ENCODE assay signal across 9 cellular contexts in genomic region chr6:36724514-36725385, GRCh38. TPM values are rescaled to one million over a fixed set of nuclear protein-coding genes. Genes with fewer than 3 reads are reported as not detected.
DNase-seq lines count a peak whose midpoint lies in the region; ATAC-seq, FAIRE-seq and TF ChIP-seq lines count a peak whose summit lies in the region.
"Had no signal": no experiment of that assay in that cellular context is flagged by ENCODE, and none has a peak within 500 bp of the region (broad histone marks: within the 10 kb centered on the region; RNA-seq: fewer than 3 reads in every experiment).

No MANE protein-coding gene starts in this region.

- no peak overlapping the region for H3K27ac Mint-ChIP-seq in T-helper 2 cell treated with Interferon-gamma antibody and Interleukin-4, amounts not matched to agents 5 μg/mL and 100 μg/mL, for 36 hours
- H3K27ac Mint-ChIP-seq: CD4-positive, alpha-beta memory T cell had no signal

- no peak overlapping the region for H3K4me3 Mint-ChIP-seq in T-helper 2 cell treated with Interferon-gamma antibody and Interleukin-4, amounts not matched to agents 5 μg/mL and 100 μg/mL, for 36 hours
- H3K4me3 Mint-ChIP-seq: CD4-positive, alpha-beta memory T cell had no signal

- TF ChIP-seq CTCF in NB4 (IDR thresholded peaks at IDR 0.05; ENCODE audit: low read depth, low read length) = peak; percentile 68
- peak; percentile 34 for TF ChIP-seq CTCF in colonic mucosa (IDR thresholded peaks at IDR 0.05)
- TF ChIP-seq CTCF in HepG2 (CRISPR knock-in tag; IDR thresholded peaks at IDR 0.05) = peak; percentile 93

- H3K9ac ChIP-seq in colonic mucosa (ENCODE audit: low read depth in 2 of 2, low read length in 2 of 2) (no peak overlapping the region), HepG2 (ENCODE audit: insufficient read depth, low read depth, low read length) (no peak overlapping the region)

- no peaks in the 10 kb centered on the region for H3K36me3 Mint-ChIP-seq in T-helper 2 cell treated with Interferon-gamma antibody and Interleukin-4, amounts not matched to agents 5 μg/mL and 100 μg/mL, for 36 hours (ENCODE audit: low read depth)
- H3K36me3 Mint-ChIP-seq: CD4-positive, alpha-beta memory T cell had no signal

- intact Hi-C loops in colonic mucosa (cut with DNase I) = loop anchor here (10.0 kb wide), 1 partner anchor 110 kb away; no protein-coding TSS in a partner anchor
- intact Hi-C loops in HepG2 (cut with micrococcal nuclease; ENCODE audit: unreplicated experiment) = loop anchor here (1.0 to 5.0 kb wide), 3 partner anchors 42 to 109 kb away; no protein-coding TSS in a partner anchor

- H3K9me3 Mint-ChIP-seq in T-helper 2 cell treated with Interferon-gamma antibody and Interleukin-4, amounts not matched to agents 5 μg/mL and 100 μg/mL, for 36 hours = no peaks in the 10 kb centered on the region
- H3K9me3 Mint-ChIP-seq: CD4-positive, alpha-beta memory T cell had no signal

- no TSS peak for BruUV-seq in HepG2 (replicated peaks; lab: Mats Ljungman, UMichigan)

- H3K4me3 ChIP-seq in NB4 (ENCODE audit: low read depth, low read length) (no peak overlapping the region), colonic mucosa (no peak overlapping the region), HepG2 (replicated peaks in 1 of 3; ENCODE audit: insufficient read depth in 1 of 3, low read depth in 2 of 3, low read length in 3 of 3) (no peak overlapping the region)

- 22% methylated on average over 13 of the region's 13 CpGs for WGBS in HepG2 (ENCODE audit: low lambda C conversion rate)

- TF ChIP-seq EP300 in HepG2 (IDR thresholded peaks at IDR 0.05; ENCODE audit: low read depth in 2 of 2, low read length in 2 of 2) (no peak), HepG2 (CRISPR knock-in tag; IDR thresholded peaks at IDR 0.05; ENCODE audit: borderline replicate concordance) (no peak)

- CTCF ChIA-PET in HepG2 (lab: Yijun Ruan, JAX; ENCODE audit: low intra/inter-chr PET ratio, low total read pairs) = interaction anchor here (0.8 to 4.1 kb wide), 6 partner anchors 68 to 301 kb away, joined by 3 to 59 read pairs (median 4); no protein-coding TSS in a partner anchor

- peak; percentile 93 for TF ChIP-seq RAD21 in HepG2 (CRISPR knock-in tag; IDR thresholded peaks at IDR 0.05)

- H3K9me3 ChIP-seq in colonic mucosa (no peaks in the 10 kb centered on the region), HepG2 (ENCODE audit: low read length) (no peaks in the 10 kb centered on the region)

- POLR2A ChIA-PET in HepG2 (lab: Yijun Ruan, JAX) = no interaction called here

- no peaks in the 10 kb centered on the region for H3K27me3 Mint-ChIP-seq in T-helper 2 cell treated with Interferon-gamma antibody and Interleukin-4, amounts not matched to agents 5 μg/mL and 100 μg/mL, for 36 hours (ENCODE audit: low read depth)
- H3K27me3 Mint-ChIP-seq: CD4-positive, alpha-beta memory T cell had no signal

- ATAC-seq in HepG2 = peak; percentile 88
- ATAC-seq in stimulated activated naive CD8-positive, alpha-beta T cell treated with anti-CD3 and anti-CD28 coated beads, Interleukin-15, Interleukin-2, amounts not matched to agents 100 U/mL and 50 U/mL, for 24 hours = no peak
- no peak for ATAC-seq in HG03439 (IDR thresholded peaks at IDR 0.05; ENCODE audit: unreplicated experiment)

- no peaks in the 10 kb centered on the region for H3K79me2 ChIP-seq in HepG2 (ENCODE audit: insufficient read depth, low read length)

- H2AFZ ChIP-seq in HepG2 (ENCODE audit: low read length) = no peak overlapping the region

- no peaks in the 10 kb centered on the region for H3K4me1 ChIP-seq in colonic mucosa
- H3K4me1 ChIP-seq in HepG2 (ENCODE audit: insufficient read depth, low read length) = no peaks in the 10 kb centered on the region

- peak; percentile 97 for FAIRE-seq in HepG2 (lab: Jason Lieb, UNC)

- H3K27ac ChIP-seq in colonic mucosa (no peak overlapping the region), HepG2 (ENCODE audit: extremely low read length, insufficient read depth, low read length) (no peak overlapping the region)

- H3K27me3 ChIP-seq in colonic mucosa = no peaks in the 10 kb centered on the region
- H3K27me3 ChIP-seq in HepG2 (ENCODE audit: control insufficient read depth in 1 of 2, insufficient read depth in 2 of 2, low read length in 2 of 2) = peaks cover 7 to 45% of the 10 kb centered on the region in 2 experiments; a peak in 3 of 5 replicates

- TF ChIP-seq POLR2A in NB4 (IDR thresholded peaks at IDR 0.05; ENCODE audit: extremely low read depth, insufficient read length) (no peak), HepG2 (IDR thresholded peaks at IDR 0.05; ENCODE audit: insufficient read depth in 1 of 2, low read depth in 2 of 2, low read length in 2 of 2) (no peak)

- in situ Hi-C loops in HepG2 (cut with HindIII; ENCODE audit: extremely low pct_ligation_motif_present, low pct_unique_long_range_greater_than_20kb) = loop anchor here (5.0 kb wide), 1 partner anchor 102 kb away; no protein-coding TSS in a partner anchor

- H3K4me1 Mint-ChIP-seq in T-helper 2 cell treated with Interferon-gamma antibody and Interleukin-4, amounts not matched to agents 5 μg/mL and 100 μg/mL, for 36 hours (ENCODE audit: low read depth) = peaks cover 36% of the 10 kb centered on the region

- no peaks in the 10 kb centered on the region for H3K36me3 ChIP-seq in colonic mucosa
- no peaks in the 10 kb centered on the region for H3K36me3 ChIP-seq in HepG2 (replicated peaks in 1 of 2; ENCODE audit: control insufficient read depth in 1 of 2, insufficient read depth in 2 of 2, low read length in 2 of 2)

- no peak overlapping the region for H3K4me2 ChIP-seq in HepG2 (ENCODE audit: low read depth, low read length)

- DNase-seq in NCI-H1436 (lab: John Stamatoyannopoulos, UW) (peak; percentile 44), NCI-H1436 treated with DMSO at 0.1 percent for 48 hours (lab: John Stamatoyannopoulos, UW) (no peak), NB4 (ENCODE audit: low read depth) (peak; percentile 73), colonic mucosa (peak; percentile 92), HepG2 (ENCODE audit: low spot score) (peak; percentile 77)
- DNase-seq in T-helper 2 cell treated with Interferon-gamma antibody and Interleukin-4, amounts not matched to agents 5 μg/mL and 100 μg/mL, for 36 hours (ENCODE audit: low spot score) = peak; percentile 28
- DNase-seq in stimulated activated naive CD8-positive, alpha-beta T cell treated with anti-CD3 and anti-CD28 coated beads, Interleukin-15, Interleukin-2, amounts not matched to agents 100 U/mL and 50 U/mL, for 24 hours = peak; percentile 74

- no peaks in the 10 kb centered on the region for H4K20me1 ChIP-seq in HepG2 (ENCODE audit: insufficient read depth, low read length)

RNA-seq across cellular contexts. Expression of gene RAB44, which starts 27.1 kb away (rescaled TPM):
- total RNA-seq in colonic mucosa (under 1 TPM; 0.08 to 0.30 TPM), HepG2 (2016; rRNA removed; fragmentation: Illumina TruSeq; extraction: Trizol) (not detected in 2 replicates)
- not detected in 2 replicates for total RNA-seq in HepG2 (2016; cell fraction: cytosol; rRNA removed; fragmentation: Illumina TruSeq; extraction: Trizol; ENCODE audit: low read depth)
- total RNA-seq in HepG2 (2016; cell fraction: insoluble cytoplasmic fraction; rRNA removed; fragmentation: Illumina TruSeq; extraction: Trizol) = not detected in 2 replicates
- not detected in 2 replicates for total RNA-seq in HepG2 (2016; cell fraction: membrane; rRNA removed; fragmentation: Illumina TruSeq; extraction: Trizol)
- total RNA-seq in HepG2 (2016; cell fraction: nucleus; rRNA removed; fragmentation: Illumina TruSeq; extraction: Trizol) = not detected in 2 replicates
- not detected in 2 replicates for polyA plus RNA-seq in HepG2 (2011; rRNA removed)
- not detected in 2 replicates for polyA plus RNA-seq in HepG2 (2011; cell fraction: cytosol; rRNA removed)
- 0.09 TPM in 1 of 2 replicates, not detected in the other for polyA plus RNA-seq in HepG2 (2011; cell fraction: nucleus; rRNA removed)
- polyA plus RNA-seq in HepG2 (2012) = not detected in 2 replicates
- polyA plus RNA-seq in HepG2 (2016; cell fraction: cytosol; fragmentation: Illumina TruSeq; extraction: Trizol; ENCODE audit: low read depth) = not detected in 2 replicates
- polyA plus RNA-seq in HepG2 (2016; cell fraction: insoluble cytoplasmic fraction; fragmentation: Illumina TruSeq; extraction: Trizol; ENCODE audit: low read depth) = not detected in 2 replicates
- not detected in 2 replicates for polyA plus RNA-seq in HepG2 (2016; cell fraction: membrane; fragmentation: Illumina TruSeq; extraction: Trizol; ENCODE audit: low read depth)
- polyA plus RNA-seq in HepG2 (2016; cell fraction: nucleus; fragmentation: Illumina TruSeq; extraction: Trizol; ENCODE audit: insufficient read depth, low read depth) = 0.13 TPM in 1 of 2 replicates, not detected in the other
- 0.02 TPM in 1 of 2 replicates, not detected in the other for polyA minus RNA-seq in HepG2 (2011; rRNA and poly(A)+ RNA removed; ENCODE audit: low replicate concordance)
- polyA minus RNA-seq in HepG2 (2011; cell fraction: cytosol; rRNA and poly(A)+ RNA removed) = not detected in 2 replicates
- 0.13 TPM in 1 of 2 replicates, not detected in the other for polyA minus RNA-seq in HepG2 (2011; cell fraction: nucleus; rRNA and poly(A)+ RNA removed)
- total RNA-seq: CD4-positive, alpha-beta memory T cell had no signal
- polyA plus RNA-seq: CD4-positive, alpha-beta memory T cell had no signal

RNA-seq across cellular contexts. Expression of gene CDKN1A, which starts 46.2 kb away (rescaled TPM):
- 100 to 1,000 TPM; 157 to 286 TPM for total RNA-seq in colonic mucosa
- 56.0 and 60.7 TPM in 2 replicates for total RNA-seq in HepG2 (2016; rRNA removed; fragmentation: Illumina TruSeq; extraction: Trizol)
- 14.1 and 14.6 TPM in 2 replicates for total RNA-seq in HepG2 (2016; cell fraction: cytosol; rRNA removed; fragmentation: Illumina TruSeq; extraction: Trizol; ENCODE audit: low read depth)
- total RNA-seq in HepG2 (2016; cell fraction: insoluble cytoplasmic fraction; rRNA removed; fragmentation: Illumina TruSeq; extraction: Trizol) = 60.2 and 60.7 TPM in 2 replicates
- total RNA-seq in HepG2 (2016; cell fraction: membrane; rRNA removed; fragmentation: Illumina TruSeq; extraction: Trizol) = 35.8 and 37.2 TPM in 2 replicates
- total RNA-seq in HepG2 (2016; cell fraction: nucleus; rRNA removed; fragmentation: Illumina TruSeq; extraction: Trizol) = 39.4 and 41.1 TPM in 2 replicates
- 92.1 and 131 TPM in 2 replicates for polyA plus RNA-seq in HepG2 (2011; rRNA removed)
- polyA plus RNA-seq in HepG2 (2011; cell fraction: cytosol; rRNA removed) = 101 and 109 TPM in 2 replicates
- polyA plus RNA-seq in HepG2 (2011; cell fraction: nucleus; rRNA removed) = 99.7 and 130 TPM in 2 replicates
- 25.4 and 74.5 TPM in 2 replicates for polyA plus RNA-seq in HepG2 (2012)
- 11.7 and 12.8 TPM in 2 replicates for polyA plus RNA-seq in HepG2 (2016; cell fraction: cytosol; fragmentation: Illumina TruSeq; extraction: Trizol; ENCODE audit: low read depth)
- polyA plus RNA-seq in HepG2 (2016; cell fraction: insoluble cytoplasmic fraction; fragmentation: Illumina TruSeq; extraction: Trizol; ENCODE audit: low read depth) = 67.9 and 74.3 TPM in 2 replicates
- polyA plus RNA-seq in HepG2 (2016; cell fraction: membrane; fragmentation: Illumina TruSeq; extraction: Trizol; ENCODE audit: low read depth) = 27.1 and 27.5 TPM in 2 replicates
- polyA plus RNA-seq in HepG2 (2016; cell fraction: nucleus; fragmentation: Illumina TruSeq; extraction: Trizol; ENCODE audit: insufficient read depth, low read depth) = 70.1 and 78.2 TPM in 2 replicates
- polyA minus RNA-seq in HepG2 (2011; rRNA and poly(A)+ RNA removed; ENCODE audit: low replicate concordance) = 52.9 and 74.7 TPM in 2 replicates
- 33.1 and 37.9 TPM in 2 replicates for polyA minus RNA-seq in HepG2 (2011; cell fraction: cytosol; rRNA and poly(A)+ RNA removed)
- 23.8 and 39.9 TPM in 2 replicates for polyA minus RNA-seq in HepG2 (2011; cell fraction: nucleus; rRNA and poly(A)+ RNA removed)

Comparison
In these comparisons a context has a peak if more than half of its experiments do, and no peak if none do; other contexts are left out.
1. CTCF ChIP-seq: peak in every context shown above with its lines; median percentile 93 in HepG2; 68 in NB4; 34 in colonic mucosa.